In genomic region chr14:47675489-47676300, GRCh38 we compare ENCODE assay signal across 8 cellular contexts. TPM values are rescaled to one million over a fixed set of nuclear protein-coding genes. Genes with fewer than 3 reads are reported as not detected.
DNase-seq lines count a peak whose midpoint lies in the region; ATAC-seq, FAIRE-seq and TF ChIP-seq lines count a peak whose summit lies in the region.

TSS of gene MDGA2 (minus strand) at chr14:47675605.

- H3K9ac ChIP-seq in PC-3 (ENCODE audit: low read length), result no peak within 1 kb of the TSS

- no peak within 1 kb of the TSS for H2AFZ ChIP-seq in PC-3 (ENCODE audit: low read length)

- H3K4me3 ChIP-seq in lower lobe of right lung (peak within 1 kb of the TSS; percentile 19), PC-3 (ENCODE audit: low read length) (no peak within 1 kb of the TSS)

- DNase-seq in ELF-1 (ENCODE audit: low read depth, low spot score) (peak; percentile 77), HTR-8/SVneo (ENCODE audit: insufficient read length, low spot score) (peak; percentile 31), astrocyte of the hippocampus (ENCODE audit: low read depth, low spot score) (peak; percentile 58), lower lobe of right lung (no peak), PC-3 (no peak), AG08396 (ENCODE audit: low spot score) (no peak), NCI-H1694 (lab: John Stamatoyannopoulos, UW) (no peak)

- no peaks in the 10 kb centered on the region for H3F3A ChIP-seq in PC-3 (ENCODE audit: low read length, unreplicated experiment)

- BruUV-seq in PC-3 (replicated peaks; lab: Mats Ljungman, UMichigan), result no TSS peak

- POLR2A ChIA-PET in PC-3 (lab: Charles Lee; ENCODE audit: unreplicated experiment), result no interaction called here

- H3K27me3 ChIP-seq in lower lobe of right lung (ENCODE audit: low read depth) (peaks cover 45% of the 10 kb centered on the region), PC-3 (ENCODE audit: low read length) (peaks cover 26% of the 10 kb centered on the region)

- TF ChIP-seq CTCF in lower lobe of right lung (IDR thresholded peaks at IDR 0.05), result no peak
- no peak for TF ChIP-seq CTCF in PC-3 (conservative IDR thresholded peaks at IDR 0.05; ENCODE audit: low read depth, low read length)

- no peak within 1 kb of the TSS for H3K4me2 ChIP-seq in PC-3 (ENCODE audit: low read length)

- no peak for FAIRE-seq in HTR-8/SVneo (lab: Jason Lieb, UNC)

- CTCF ChIA-PET in PC-3 (lab: Charles Lee), result no interaction called here

- intact Hi-C loops in lower lobe of right lung (cut with DNase I), result no loop called here
- intact Hi-C loops in PC-3 (cut with micrococcal nuclease), result loop anchor here (5.0 to 10.0 kb wide), 2 partner anchors 239 to 1497 kb away; no protein-coding TSS in a partner anchor

- no peaks in the 10 kb centered on the region for H3K9me2 ChIP-seq in PC-3 (replicated peaks; ENCODE audit: low read length)

- no peaks in the 10 kb centered on the region for H3K36me3 ChIP-seq in lower lobe of right lung
- H3K36me3 ChIP-seq in PC-3 (ENCODE audit: low read depth, low read length), result no peaks in the 10 kb centered on the region

- H3K4me1 ChIP-seq in lower lobe of right lung (peaks cover 16% of the 10 kb centered on the region), PC-3 (ENCODE audit: insufficient read depth, low read length) (no peaks in the 10 kb centered on the region)

- H3K27ac ChIP-seq in lower lobe of right lung, result no peak within 1 kb of the TSS
- no peak within 1 kb of the TSS for H3K27ac ChIP-seq in PC-3 (ENCODE audit: low read length)

- ATAC-seq in lower lobe of right lung (peak; percentile 33 to 34), PC-3 (no peak), GM19452 (IDR thresholded peaks at IDR 0.05; ENCODE audit: unreplicated experiment) (no peak)

- H3K9me3 ChIP-seq in lower lobe of right lung, result no peaks in the 10 kb centered on the region
- H3K9me3 ChIP-seq in PC-3 (ENCODE audit: low read length), result no peaks in the 10 kb centered on the region

- H3K79me2 ChIP-seq in PC-3 (ENCODE audit: low read length), result no peaks in the 10 kb centered on the region

- H4K20me1 ChIP-seq in PC-3 (ENCODE audit: low read length), result no peaks in the 10 kb centered on the region

RNA-seq across cellular contexts. Expression of gene MDGA2, which starts in this region (rescaled TPM):
- 0.24 TPM for total RNA-seq in lower lobe of right lung
- 0.04 and 0.17 TPM in 2 replicates for total RNA-seq in PC-3 (2014; rRNA removed)

Comparison
In these comparisons a context has a peak if more than half of its experiments do, and no peak if none do; other contexts are left out.
1. Peak in ATAC-seq and H3K4me3 ChIP-seq in lower lobe of right lung; RNA of the gene not detected or under 1 TPM.
2. DNase-seq: peak in ELF-1 (single experiment), HTR-8/SVneo (single experiment) and astrocyte of the hippocampus (single experiment); none in lower lobe of right lung (single experiment), PC-3 (single experiment), AG08396 (single experiment) and NCI-H1694 (single experiment).